8 cellular contexts compared by ENCODE assay signal in the genomic region with DNA sequence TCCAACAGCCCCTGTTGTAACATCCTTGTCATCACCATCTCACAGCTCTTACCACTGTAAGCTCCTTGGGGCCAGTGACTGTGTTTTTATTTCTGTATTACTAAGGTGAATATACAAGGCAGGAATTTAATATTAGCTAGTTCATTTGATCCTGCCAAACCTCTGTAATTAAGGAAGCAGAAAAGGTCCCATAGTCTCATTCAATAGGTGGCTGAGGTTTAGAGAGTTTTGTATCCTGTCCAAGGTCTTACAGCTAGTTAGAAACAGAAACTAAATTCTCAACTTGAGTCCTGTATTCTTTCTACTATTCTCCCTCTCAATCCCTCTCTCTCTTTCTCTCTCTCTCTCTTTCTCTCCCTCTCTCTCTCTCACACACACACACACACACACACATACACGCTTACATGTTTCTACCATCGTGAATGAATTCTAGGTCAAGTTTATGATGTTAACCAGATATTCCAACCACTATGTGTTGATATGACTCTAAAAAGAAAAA. TPM values are rescaled to one million over a fixed set of nuclear protein-coding genes. Genes with fewer than 3 reads are reported as not detected.
DNase-seq lines count a peak whose midpoint lies in the region; ATAC-seq, FAIRE-seq and TF ChIP-seq lines count a peak whose summit lies in the region.

No MANE protein-coding gene starts in this region.

- peak overlapping the region; percentile 89 for H3K27ac ChIP-seq in astrocyte (ENCODE audit: low read depth, low read length)
- H3K27ac ChIP-seq in aorta (ENCODE audit: low read depth in 1 of 2, low read length in 2 of 2), result peak overlapping the region; percentile 96 to 97

- intact Hi-C loops in aorta (cut with DNase I), result loop anchor here (1.0 to 5.0 kb wide), 6 partner anchors 31 to 148 kb away; a partner anchor contains a TSS

- H3K9ac ChIP-seq in astrocyte (ENCODE audit: low read length), result peak overlapping the region; percentile 90

- H3K4me3 ChIP-seq in astrocyte (ENCODE audit: insufficient read depth, low read depth, low read length) (peak overlapping the region; percentile 53), aorta (ENCODE audit: low read length in 2 of 2) (peak overlapping the region; percentile 67 to 100)

- WGBS in aorta, 2 donors, result 2 to 4% methylated on average over 2 of the region's 2 CpGs

- TF ChIP-seq CTCF in astrocyte (IDR thresholded peaks at IDR 0.05; ENCODE audit: insufficient read depth, low read depth, low read length), result no peak

- H3K27me3 ChIP-seq in astrocyte (ENCODE audit: insufficient read depth, low read length), result no peaks in the 10 kb centered on the region
- H3K27me3 ChIP-seq in aorta (ENCODE audit: control insufficient read depth in 1 of 2, insufficient read depth in 2 of 2, low read length in 1 of 2), result no peaks in the 10 kb centered on the region

- no peaks in the 10 kb centered on the region for H3K27me3 Mint-ChIP-seq in astrocyte (ENCODE audit: low read depth, unreplicated experiment)

- peaks cover 43% of the 10 kb centered on the region for H3K79me2 ChIP-seq in astrocyte (ENCODE audit: insufficient read depth, low read length)

- peak overlapping the region; percentile 93 for H3K27ac Mint-ChIP-seq in astrocyte (ENCODE audit: unreplicated experiment)

- peak overlapping the region; percentile 94 for H3K4me2 ChIP-seq in astrocyte (ENCODE audit: low read length)

- H3K4me3 Mint-ChIP-seq in astrocyte (ENCODE audit: unreplicated experiment), result peak overlapping the region; percentile 91

- H3K9me3 ChIP-seq in astrocyte (ENCODE audit: insufficient read depth, low read depth, low read length) (no peaks in the 10 kb centered on the region), aorta (ENCODE audit: control insufficient read depth, low read length) (no peaks in the 10 kb centered on the region)

- H3K4me1 ChIP-seq in astrocyte (ENCODE audit: insufficient read depth, low read length) (peaks cover 26% of the 10 kb centered on the region), aorta (ENCODE audit: control insufficient read depth in 1 of 2, insufficient read depth in 2 of 2, low read length in 2 of 2) (no peaks in the 10 kb centered on the region)

- ATAC-seq in GM19324 (IDR thresholded peaks at IDR 0.05; ENCODE audit: low FRiP score, unreplicated experiment), result peak; percentile 32
- peak; percentile 33 for ATAC-seq in HG03439 (IDR thresholded peaks at IDR 0.05; ENCODE audit: unreplicated experiment)
- ATAC-seq in aorta (ENCODE audit: low FRiP score), result peak; percentile 55

- peaks cover 28% of the 10 kb centered on the region for H3K4me1 Mint-ChIP-seq in astrocyte (ENCODE audit: low read depth, unreplicated experiment)

- H3K36me3 ChIP-seq in astrocyte (ENCODE audit: insufficient read depth, low read length) (peaks cover 8% of the 10 kb centered on the region), aorta (ENCODE audit: control insufficient read depth in 1 of 2, insufficient read depth in 2 of 2, low read length in 1 of 2) (peaks cover 0 to 2% of the 10 kb centered on the region in 2 donors)

- H3K9me3 Mint-ChIP-seq in astrocyte (ENCODE audit: unreplicated experiment), result no peaks in the 10 kb centered on the region

- DNase-seq in AG08395 (ENCODE audit: low spot score) (peak; percentile 30), astrocyte (ENCODE audit: low read depth) (peak; percentile 92), lung microvascular endothelial cell (ENCODE audit: low read depth in 2 of 2) (peak; percentile 27 to 49), aorta (no peak), ureter (ENCODE audit: low spot score) (no peak), SHP77 treated with DMSO at 0.1 percent for 48 hours (lab: John Stamatoyannopoulos, UW) (no peak)

- peak overlapping the region; percentile 7 for H2AFZ ChIP-seq in astrocyte (ENCODE audit: low read depth, low read length)

- peaks cover 6% of the 10 kb centered on the region for H3K36me3 Mint-ChIP-seq in astrocyte (ENCODE audit: low read depth, unreplicated experiment)

- peaks cover 28% of the 10 kb centered on the region for H4K20me1 ChIP-seq in astrocyte (ENCODE audit: insufficient read depth, low read length)

- peak; percentile 71 for FAIRE-seq in astrocyte (lab: Jason Lieb, UNC)

RNA-seq across cellular contexts. Expression of a gene that starts 0.5 kb away (rescaled TPM):
- total RNA-seq in astrocyte (220 and 232 TPM in 2 replicates), lung microvascular endothelial cell (0.60 and 1.3 TPM in 2 replicates), aorta (100 to 1,000 TPM; 152 to 230 TPM), ureter (18.4 TPM)
- polyA plus RNA-seq in aorta, result 10 to 100 TPM; 41.3 to 47.8 TPM

RNA-seq across cellular contexts. Expression of a gene that starts 31.4 kb away (rescaled TPM):
- 48.4 and 56.9 TPM in 2 replicates for total RNA-seq in astrocyte
- 13.1 and 17.7 TPM in 2 replicates for total RNA-seq in lung microvascular endothelial cell
- 10 to 100 TPM; 38.6 to 42.5 TPM for total RNA-seq in aorta
- polyA plus RNA-seq in aorta, result 10 to 100 TPM in 1 of 2 donors, 1 to 10 TPM in 1; 3.8 to 17.8 TPM
- 70.9 TPM for total RNA-seq in ureter

Comparison
In these comparisons a context has a peak if more than half of its experiments do, and no peak if none do; other contexts are left out.
1. DNase-seq: peak in AG08395 (single experiment), astrocyte (single experiment) and lung microvascular endothelial cell (2 of 2); none in aorta (0 of 2), ureter (single experiment) and SHP77 treated with DMSO at 0.1 percent for 48 hours (single experiment).
2. Peak in every context shown above with its lines, with median percentiles within 50 percentile points of each other: ATAC-seq.